ENCODE assay signal across 21 cellular contexts in genomic region chrX:68978211-68978780, GRCh38.
DNase-seq lines count a peak whose midpoint lies in the region; TF ChIP-seq lines count a peak whose summit lies in the region.
"Had no signal": no experiment of that assay in that cellular context is flagged by ENCODE, and none has a peak within 500 bp of the region (broad histone marks: within the 10 kb centered on the region; RNA-seq: fewer than 3 reads in every experiment).

No MANE protein-coding gene starts in this region.

- H3K36me3 ChIP-seq in prostate gland: no peaks in the 10 kb centered on the region
- H3K36me3 ChIP-seq: Peyer's patch had no signal

- H3K79me2 ChIP-seq in H9 (ENCODE audit: insufficient read depth, low read length): no peaks in the 10 kb centered on the region

- peaks cover 9 to 14% of the 10 kb centered on the region in 2 experiments for H3K4me1 Mint-ChIP-seq in H9
- H3K4me1 Mint-ChIP-seq: T-helper 17 cell had no signal

- H3K9me3 ChIP-seq in H9 (ENCODE audit: control insufficient read depth, low read depth, low read length) (no peaks in the 10 kb centered on the region), prostate gland (no peaks in the 10 kb centered on the region)
- H3K9me3 ChIP-seq: Peyer's patch had no signal

- H3T11ph ChIP-seq in H9 (ENCODE audit: low read length): no peak overlapping the region

- H3K56ac ChIP-seq in H9 (ENCODE audit: insufficient read length, low read depth, low read length): no peak overlapping the region

- no peak overlapping the region for H2BK12ac ChIP-seq in H9 (ENCODE audit: insufficient read length, low read depth, low read length)

- no peak overlapping the region for H4K91ac ChIP-seq in H9 (ENCODE audit: insufficient read length, low read depth, low read length)

- no peak overlapping the region for H2BK5ac ChIP-seq in H9 (ENCODE audit: insufficient read length, low read length)

- WGBS in H9 (ENCODE audit: extremely low coverage, insufficient read length, low lambda C conversion rate): no CpG with 5 or more reads among the region's 7 CpGs
- 25% methylated on average over 7 of the region's 7 CpGs for WGBS in prostate gland

- no peak overlapping the region for H3K4me3 Mint-ChIP-seq in H9
- H3K4me3 Mint-ChIP-seq: activated T-cell treated with anti-CD3 and anti-CD28 coated beads, Interleukin-2, amount 50 U/mL, for 4 hours; CD4-positive, alpha-beta memory T cell; T-helper 17 cell had no signal

- H3K9me3 Mint-ChIP-seq in H9: peaks cover 74 to 80% of the 10 kb centered on the region in 2 experiments

- TF ChIP-seq CTCF in H9 (conservative IDR thresholded peaks at IDR 0.05): no peak
- TF ChIP-seq CTCF in prostate gland (IDR thresholded peaks at IDR 0.05): no peak

- no peak overlapping the region for H3K27ac ChIP-seq in H9 (ENCODE audit: insufficient read length, low read depth, low read length)
- no peak overlapping the region for H3K27ac ChIP-seq in prostate gland
- H3K27ac ChIP-seq: GM23248, Peyer's patch had no signal

- H2BK15ac ChIP-seq in H9 (ENCODE audit: low read depth, low read length): no peak overlapping the region

- peaks cover 0 to 4% (median 0%) of the 10 kb centered on the region in 3 experiments; a peak in 2 of 7 replicates for H3K36me3 Mint-ChIP-seq in H9 (ENCODE audit: insufficient read depth in 1 of 3, low read depth in 3 of 3)

- H3K27ac Mint-ChIP-seq in H9: peak overlapping the region in 1 of 3 experiments; percentile 92; a peak in 1 of 7 replicates
- H3K27ac Mint-ChIP-seq: CD4-positive, alpha-beta memory T cell; T-helper 17 cell had no signal

- no peaks in the 10 kb centered on the region for H3K79me1 ChIP-seq in H9 (ENCODE audit: insufficient read depth, low read depth, low read length, poor library complexity, severe bottlenecking)

- H3K4me1 ChIP-seq in H9 (ENCODE audit: insufficient read depth, low read length) (peaks cover 4% of the 10 kb centered on the region; the same call in 1 of the 2 replicates), prostate gland (replicated peaks) (no peaks in the 10 kb centered on the region)
- H3K4me1 ChIP-seq: Peyer's patch had no signal

- H3K14ac ChIP-seq in H9 (ENCODE audit: insufficient read depth, low read length): no peak overlapping the region

- no peaks in the 10 kb centered on the region for H4K20me1 ChIP-seq in H9 (ENCODE audit: control insufficient read depth, insufficient read depth, insufficient read length)

- intact Hi-C loops in prostate gland (cut with DNase I): no loop called here

- no peak overlapping the region for H2BK120ac ChIP-seq in H9 (ENCODE audit: low read depth, low read length, poor library complexity, severe bottlenecking)

- no peak for TF ChIP-seq POLR2A in prostate gland (IDR thresholded peaks at IDR 0.05)

- H2AFZ ChIP-seq in H9 (ENCODE audit: low read length): peak overlapping the region; percentile 60
- H2AFZ ChIP-seq: GM23248 had no signal

- no peak overlapping the region for H3K9ac ChIP-seq in H9 (ENCODE audit: extremely low read depth, insufficient read length, low read length)
- H3K9ac ChIP-seq: GM23248 had no signal

- H4K8ac ChIP-seq in H9 (replicated peaks; ENCODE audit: insufficient read length, low read depth, low read length): no peak overlapping the region

- no peak overlapping the region for H2BK20ac ChIP-seq in H9 (ENCODE audit: low read depth, low read length, poor library complexity, severe bottlenecking)

- no peak overlapping the region for H3K18ac ChIP-seq in H9 (ENCODE audit: insufficient read length, low read depth, low read length)

- DNase-seq in H9: peak; percentile 53
- DNase-seq in astrocyte of the hippocampus (ENCODE audit: low read depth, low spot score): peak; percentile 87
- DNase-seq in iPS-NIHi11 (ENCODE audit: low spot score): peak; percentile 58
- peak; percentile 17 for DNase-seq in prostate gland (ENCODE audit: low spot score)
- DNase-seq in SIG-M5 (lab: John Stamatoyannopoulos, UW): no peak
- DNase-seq in DMS53 treated with DMSO at 0.1 percent for 48 hours (lab: John Stamatoyannopoulos, UW; ENCODE audit: unreplicated experiment): no peak
- no peak for DNase-seq in NCI-H82 treated with DMSO at 0.1 percent for 48 hours (lab: John Stamatoyannopoulos, UW; ENCODE audit: unreplicated experiment)
- no peak for DNase-seq in ecto neural progenitor cell (ENCODE audit: low spot score)
- DNase-seq: activated CD4-positive, alpha-beta T cell treated with anti-CD3 and anti-CD28 coated beads for 4 hours; activated T-cell treated with anti-CD3 and anti-CD28 coated beads, Interleukin-2, amount 50 U/mL, for 4 hours; amygdala; CD4-positive, alpha-beta memory T cell; effector memory CD4-positive, alpha-beta T cell; GF-D8; GM23248; NCI-H1436 treated with DMSO at 0.1 percent for 48 hours; NCI-H524 treated with DMSO at 0.1 percent for 48 hours; Peyer's patch; small intestine; stimulated activated naive CD4-positive, alpha-beta T cell treated with Interleukin-2 at 50 U/mL for 16 hours; T-helper 17 cell had no signal

- H3K4ac ChIP-seq in H9 (ENCODE audit: low read depth, low read length): no peak overlapping the region

- peaks cover 16% of the 10 kb centered on the region for H3K27me3 Mint-ChIP-seq in H9 (ENCODE audit: low read depth)
- H3K27me3 Mint-ChIP-seq: T-helper 17 cell had no signal

- H3K27me3 ChIP-seq in H9 (ENCODE audit: insufficient read depth, low read length) (no peaks in the 10 kb centered on the region), prostate gland (replicated peaks; ENCODE audit: insufficient read depth) (no peaks in the 10 kb centered on the region)
- H3K27me3 ChIP-seq: Peyer's patch had no signal

- H4K5ac ChIP-seq in H9 (ENCODE audit: insufficient read length, low read depth, low read length): no peak overlapping the region

- H3K23me2 ChIP-seq in H9 (ENCODE audit: insufficient read length, low read depth, low read length, poor library complexity, severe bottlenecking): no peaks in the 10 kb centered on the region

- no peak overlapping the region for H3K4me2 ChIP-seq in H9 (ENCODE audit: insufficient read depth, insufficient read length, low read length)

- no peak overlapping the region for H2AK5ac ChIP-seq in H9 (ENCODE audit: insufficient read length, low read length)

- H3K23ac ChIP-seq in H9 (ENCODE audit: insufficient read length, low read depth, low read length): no peak overlapping the region

- H3K4me3 ChIP-seq in prostate gland: no peak overlapping the region
- H3K4me3 ChIP-seq: GM23248, Peyer's patch had no signal

Comparison
In these comparisons a context has a peak if more than half of its experiments do, and no peak if none do; other contexts are left out.
1. DNase-seq: peak in H9 (single experiment), astrocyte of the hippocampus (single experiment), iPS-NIHi11 (single experiment) and prostate gland (single experiment); none in SIG-M5 (single experiment), DMS53 treated with DMSO at 0.1 percent for 48 hours (single experiment), NCI-H82 treated with DMSO at 0.1 percent for 48 hours (single experiment) and ecto neural progenitor cell (single experiment).